Comparison of ENCODE assay signal across 35 cellular contexts in the genomic region with DNA sequence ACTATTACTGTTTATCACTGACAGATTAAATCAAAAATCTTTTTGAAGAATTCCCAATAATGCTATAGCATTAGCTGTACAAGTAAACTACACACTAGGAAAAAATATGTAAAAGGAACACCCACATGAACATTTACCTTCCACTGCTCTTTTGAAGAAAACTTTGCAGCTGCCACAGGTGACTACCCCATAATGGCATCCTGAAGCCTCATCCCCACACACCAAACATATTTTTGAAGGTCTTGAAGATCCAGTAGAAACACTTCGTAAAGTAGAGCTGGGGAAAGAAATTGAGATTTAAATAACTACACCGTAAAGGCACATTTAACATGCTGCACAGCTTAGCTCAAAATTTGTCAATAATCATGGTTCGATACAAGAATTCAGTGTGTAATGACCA.
"Had no signal": no experiment of that assay in that cellular context is flagged by ENCODE, and none has a peak within 500 bp of the region (broad histone marks: within the 10 kb centered on the region; RNA-seq: fewer than 3 reads in every experiment).

No MANE protein-coding gene starts in this region.

- H3K9me3 ChIP-seq: ascending aorta had no signal

- H3K27ac Mint-ChIP-seq: activated B cell treated with CpG ODN at 0.5 μM for 24 hours; activated CD4-positive, alpha-beta memory T cell treated with anti-CD3 and anti-CD28 coated beads, Interleukin-2, amount 10 ng/mL, durations not matched to agents 7 days and 5 days; activated CD4-positive, alpha-beta T cell treated with anti-CD3 and anti-CD28 coated beads, Interleukin-2, amount 10 ng/mL, durations not matched to agents 24 days and 14 days; activated CD8-positive, alpha-beta memory T cell treated with anti-CD3 and anti-CD28 coated beads, Interleukin-2, amount 10 ng/mL, durations not matched to agents 7 days and 5 days; activated CD8-positive, alpha-beta T cell treated with anti-CD3 and anti-CD28 coated beads, Interleukin-2, amount 10 ng/mL, durations not matched to agents 7 days and 5 days; activated naive CD4-positive, alpha-beta T cell treated with anti-CD3 and anti-CD28 coated beads, Interleukin-2, amount 10 ng/mL, durations not matched to agents 7 days and 5 days; activated naive CD4-positive, alpha-beta T cell treated with anti-CD3 and anti-CD28 coated beads, Interleukin-2, amount 50 U/mL, for 24 hours; activated naive CD8-positive, alpha-beta T cell; activated naive CD8-positive, alpha-beta T cell treated with anti-CD3 and anti-CD28 coated beads, Interleukin-2, amount 10 ng/mL, durations not matched to agents 7 days and 5 days; activated naive CD8-positive, alpha-beta T cell treated with anti-CD3 and anti-CD28 coated beads, Interleukin-2, amount 50 U/mL, for 24 hours; activated T-cell treated with anti-CD3 and anti-CD28 coated beads, Interleukin-2, amount 50 U/mL, for 24 hours; activated T-helper 2 cell treated with anti-CD3 and anti-CD28 coated beads, Interferon-gamma antibody, Interleukin-2, Interleukin-4, amounts not matched to agents 10 μg/mL and 5 μg/mL and 100 μg/mL, durations not matched to agents 14 hours and 24 hours and 36 hours; brain; T-helper 1 cell treated with Interleukin-12 subunit alpha and Interleukin-12 subunit beta and Interleukin-4 antibody, amounts not matched to agents 30 μg/mL and 1 μg/mL, for 36 hours; T-helper 2 cell treated with Interferon-gamma antibody and Interleukin-4, amounts not matched to agents 5 μg/mL and 100 μg/mL, for 36 hours had no signal

- H3K27ac ChIP-seq: ascending aorta, cardiac muscle cell, VCaP had no signal

- ATAC-seq: activated CD8-positive, alpha-beta memory T cell treated with anti-CD3 and anti-CD28 coated beads, Interleukin-2, amount 10 ng/mL, durations not matched to agents 7 days and 5 days; activated CD8-positive, alpha-beta T cell treated with anti-CD3 and anti-CD28 coated beads, Interleukin-2, amount 10 ng/mL, durations not matched to agents 7 days and 5 days; activated naive CD8-positive, alpha-beta T cell treated with anti-CD3 and anti-CD28 coated beads, Interleukin-2, amount 50 U/mL, for 24 hours had no signal

- H3K4me1 ChIP-seq: ascending aorta had no signal

- H3K4me3 Mint-ChIP-seq: activated B cell treated with CpG ODN at 0.5 μM for 24 hours; activated CD4-positive, alpha-beta memory T cell treated with anti-CD3 and anti-CD28 coated beads, Interleukin-2, amount 10 ng/mL, durations not matched to agents 7 days and 5 days; activated CD4-positive, alpha-beta T cell treated with anti-CD3 and anti-CD28 coated beads, Interleukin-2, amount 10 ng/mL, durations not matched to agents 24 days and 14 days; activated CD8-positive, alpha-beta memory T cell treated with anti-CD3 and anti-CD28 coated beads, Interleukin-2, amount 10 ng/mL, durations not matched to agents 7 days and 5 days; activated CD8-positive, alpha-beta T cell treated with anti-CD3 and anti-CD28 coated beads, Interleukin-2, amount 10 ng/mL, durations not matched to agents 7 days and 5 days; activated naive CD4-positive, alpha-beta T cell treated with anti-CD3 and anti-CD28 coated beads, Interleukin-2, amount 10 ng/mL, durations not matched to agents 7 days and 5 days; activated naive CD4-positive, alpha-beta T cell treated with anti-CD3 and anti-CD28 coated beads, Interleukin-2, amount 50 U/mL, for 24 hours; activated naive CD8-positive, alpha-beta T cell; activated naive CD8-positive, alpha-beta T cell treated with anti-CD3 and anti-CD28 coated beads, Interleukin-2, amount 10 ng/mL, durations not matched to agents 7 days and 5 days; activated naive CD8-positive, alpha-beta T cell treated with anti-CD3 and anti-CD28 coated beads, Interleukin-2, amount 50 U/mL, for 24 hours; activated T-cell treated with anti-CD3 and anti-CD28 coated beads, Interleukin-2, amount 50 U/mL, for 24 hours; brain; central memory CD8-positive, alpha-beta T cell; T-helper 1 cell treated with Interleukin-12 subunit alpha and Interleukin-12 subunit beta and Interleukin-4 antibody, amounts not matched to agents 30 μg/mL and 1 μg/mL, for 36 hours; T-helper 2 cell treated with Interferon-gamma antibody and Interleukin-4, amounts not matched to agents 5 μg/mL and 100 μg/mL, for 36 hours had no signal

- H3K4me1 Mint-ChIP-seq: activated B cell treated with CpG ODN at 0.5 μM for 24 hours; activated CD4-positive, alpha-beta memory T cell treated with anti-CD3 and anti-CD28 coated beads, Interleukin-2, amount 10 ng/mL, durations not matched to agents 7 days and 5 days; activated CD4-positive, alpha-beta T cell treated with anti-CD3 and anti-CD28 coated beads, Interleukin-2, amount 10 ng/mL, durations not matched to agents 24 days and 14 days; activated CD8-positive, alpha-beta memory T cell treated with anti-CD3 and anti-CD28 coated beads, Interleukin-2, amount 10 ng/mL, durations not matched to agents 7 days and 5 days; activated naive CD4-positive, alpha-beta T cell treated with anti-CD3 and anti-CD28 coated beads, Interleukin-2, amount 10 ng/mL, durations not matched to agents 7 days and 5 days; activated naive CD8-positive, alpha-beta T cell treated with anti-CD3 and anti-CD28 coated beads, Interleukin-2, amount 10 ng/mL, durations not matched to agents 7 days and 5 days; brain had no signal

- H3K36me3 Mint-ChIP-seq: activated naive CD4-positive, alpha-beta T cell treated with anti-CD3 and anti-CD28 coated beads, Interleukin-2, amount 10 ng/mL, durations not matched to agents 7 days and 5 days; brain had no signal

- H3K27me3 ChIP-seq: ascending aorta, cardiac muscle cell had no signal

- DNase-seq: activated B cell treated with CpG ODN at 0.5 μM for 24 hours; activated CD4-positive, alpha-beta memory T cell treated with anti-CD3 and anti-CD28 coated beads, Interleukin-2, amount 10 ng/mL, durations not matched to agents 7 days and 5 days; activated CD4-positive, alpha-beta T cell treated with anti-CD3 and anti-CD28 coated beads for 4 hours; activated CD4-positive, alpha-beta T cell treated with anti-CD3 and anti-CD28 coated beads, Interleukin-2, amount 10 ng/mL, durations not matched to agents 24 days and 14 days; activated CD4-positive, alpha-beta T cell treated with anti-CD3 and anti-CD28 coated beads, Interleukin-2, amount 50 U/mL, for 48 hours; activated CD4-positive, CD25-positive, alpha-beta regulatory T cell treated with anti-CD3 and anti-CD28 coated beads, Interleukin-2, amount 50 U/mL, for 72 hours; activated CD8-positive, alpha-beta memory T cell treated with anti-CD3 and anti-CD28 coated beads for 24 hours; activated CD8-positive, alpha-beta memory T cell treated with anti-CD3 and anti-CD28 coated beads, Interleukin-2, amount 10 ng/mL, durations not matched to agents 7 days and 5 days; activated CD8-positive, alpha-beta memory T cell treated with anti-CD3 and anti-CD28 coated beads, Interleukin-2, amount 50 U/mL, for 48 hours; activated CD8-positive, alpha-beta T cell treated with anti-CD3 and anti-CD28 coated beads, Interleukin-2, amount 10 ng/mL, durations not matched to agents 7 days and 5 days; activated effector memory CD4-positive, alpha-beta T cell treated with Interleukin-2 at 50 U/mL for 16 hours; activated gamma-delta T cell; activated naive CD4-positive, alpha-beta T cell treated with anti-CD3 and anti-CD28 coated beads, Interleukin-2, amount 10 ng/mL, durations not matched to agents 7 days and 5 days; activated naive CD4-positive, alpha-beta T cell treated with Interleukin-2 at 50 U/mL for 16 hours; activated naive CD8-positive, alpha-beta T cell treated with anti-CD3 and anti-CD28 coated beads, Interleukin-2, amount 10 ng/mL, durations not matched to agents 7 days and 5 days; activated naive CD8-positive, alpha-beta T cell treated with anti-CD3 and anti-CD28 coated beads, Interleukin-2, amount 50 U/mL, for 24 hours; activated T-cell treated with anti-CD3 and anti-CD28 coated beads, Interleukin-2, amount 50 U/mL, for 24 hours; activated T-cell treated with anti-CD3 and anti-CD28 coated beads, Interleukin-2, amount 50 U/mL, for 48 hours; amygdala; anterior cingulate cortex; caudate nucleus; cerebellar nuclear complex; T-helper 1 cell; T-helper 2 cell; T-helper 9 cell had no signal

- H3K9me3 Mint-ChIP-seq: activated CD4-positive, alpha-beta memory T cell treated with anti-CD3 and anti-CD28 coated beads, Interleukin-2, amount 10 ng/mL, durations not matched to agents 7 days and 5 days; activated naive CD4-positive, alpha-beta T cell treated with anti-CD3 and anti-CD28 coated beads, Interleukin-2, amount 10 ng/mL, durations not matched to agents 7 days and 5 days; activated naive CD4-positive, alpha-beta T cell treated with anti-CD3 and anti-CD28 coated beads, Interleukin-2, amount 50 U/mL, for 24 hours; activated naive CD8-positive, alpha-beta T cell treated with anti-CD3 and anti-CD28 coated beads, Interleukin-2, amount 50 U/mL, for 24 hours; activated T-helper 2 cell treated with anti-CD3 and anti-CD28 coated beads, Interferon-gamma antibody, Interleukin-2, Interleukin-4, amounts not matched to agents 10 μg/mL and 5 μg/mL and 100 μg/mL, durations not matched to agents 14 hours and 24 hours and 36 hours; brain; central memory CD8-positive, alpha-beta T cell; T-helper 1 cell treated with Interleukin-12 subunit alpha and Interleukin-12 subunit beta and Interleukin-4 antibody, amounts not matched to agents 30 μg/mL and 1 μg/mL, for 36 hours; T-helper 2 cell treated with Interferon-gamma antibody and Interleukin-4, amounts not matched to agents 5 μg/mL and 100 μg/mL, for 36 hours had no signal

- H3K27me3 Mint-ChIP-seq: activated B cell treated with CpG ODN at 0.5 μM for 24 hours; activated CD4-positive, alpha-beta memory T cell treated with anti-CD3 and anti-CD28 coated beads, Interleukin-2, amount 10 ng/mL, durations not matched to agents 7 days and 5 days; activated CD4-positive, alpha-beta T cell treated with anti-CD3 and anti-CD28 coated beads, Interleukin-2, amount 10 ng/mL, durations not matched to agents 24 days and 14 days; activated CD8-positive, alpha-beta memory T cell treated with anti-CD3 and anti-CD28 coated beads, Interleukin-2, amount 10 ng/mL, durations not matched to agents 7 days and 5 days; activated naive CD4-positive, alpha-beta T cell treated with anti-CD3 and anti-CD28 coated beads, Interleukin-2, amount 10 ng/mL, durations not matched to agents 7 days and 5 days; activated naive CD4-positive, alpha-beta T cell treated with anti-CD3 and anti-CD28 coated beads, Interleukin-2, amount 50 U/mL, for 24 hours; activated naive CD8-positive, alpha-beta T cell; activated naive CD8-positive, alpha-beta T cell treated with anti-CD3 and anti-CD28 coated beads, Interleukin-2, amount 10 ng/mL, durations not matched to agents 7 days and 5 days; activated naive CD8-positive, alpha-beta T cell treated with anti-CD3 and anti-CD28 coated beads, Interleukin-2, amount 50 U/mL, for 24 hours; activated T-cell treated with anti-CD3 and anti-CD28 coated beads, Interleukin-2, amount 50 U/mL, for 24 hours; central memory CD8-positive, alpha-beta T cell had no signal
